31 cellular contexts compared by ENCODE assay signal in genomic region chr11:83510530-83511449, GRCh38.
DNase-seq lines count a peak whose midpoint lies in the region; ATAC-seq, FAIRE-seq and TF ChIP-seq lines count a peak whose summit lies in the region.
"Had no signal": no experiment of that assay in that cellular context is flagged by ENCODE, and none has a peak within 500 bp of the region (broad histone marks: within the 10 kb centered on the region; RNA-seq: fewer than 3 reads in every experiment).

No MANE protein-coding gene starts in this region.

- H3K27me3 ChIP-seq in bronchial epithelial cell (ENCODE audit: control insufficient read depth, insufficient read depth, low read length) (no peaks in the 10 kb centered on the region), mesenchymal stem cell (ENCODE audit: control insufficient read depth in 1 of 2, insufficient read depth in 1 of 2, low read length in 2 of 2) (no peaks in the 10 kb centered on the region), gastrocnemius medialis (no peaks in the 10 kb centered on the region), Peyer's patch (no peaks in the 10 kb centered on the region)
- H3K27me3 ChIP-seq: cardiac muscle cell, colonic mucosa, transverse colon had no signal

- WGBS in mesenchymal stem cell: 74% methylated on average over 10 of the region's 11 CpGs

- H4K8ac ChIP-seq in mesenchymal stem cell (ENCODE audit: low read length): no peak overlapping the region

- H3K79me1 ChIP-seq in mesenchymal stem cell (replicated peaks; ENCODE audit: low read length, poor library complexity, severe bottlenecking): no peaks in the 10 kb centered on the region

- no peak overlapping the region for H2BK5ac ChIP-seq in mesenchymal stem cell (ENCODE audit: low read depth, low read length, poor library complexity, severe bottlenecking)

- intact Hi-C loops in gastrocnemius medialis (cut with DNase I; ENCODE audit: low total_unique reads): no loop called here

- DNase-seq in NCI-H1417 (lab: John Stamatoyannopoulos, UW) (peak in 2 of 3 experiments; percentile 47 to 67), NCI-H1417 treated with DMSO at 0.1 percent for 48 hours (lab: John Stamatoyannopoulos, UW) (no peak), bronchial epithelial cell (ENCODE audit: low read depth) (peak; percentile 2), mesenchymal stem cell (peak; percentile 60), gastrocnemius medialis (no peak), globus pallidus (ENCODE audit: low spot score) (no peak), Peyer's patch (no peak), HT-29 (ENCODE audit: low spot score) (no peak)
- DNase-seq: activated CD4-positive, alpha-beta T cell treated with anti-CD3 and anti-CD28 coated beads for 4 hours; activated CD8-positive, alpha-beta T cell treated with anti-CD3 and anti-CD28 coated beads, Interleukin-2, amount 10 ng/mL, durations not matched to agents 7 days and 5 days; amygdala; colonic mucosa; DND-41; effector CD4-positive, alpha-beta T cell; naive thymus-derived CD4-positive, alpha-beta T cell; NCI-H1092 treated with DMSO at 0.1 percent for 48 hours; NCI-H2029 treated with DMSO at 0.1 percent for 48 hours; NCI-H446; NCI-H82; occipital lobe; SW 1271; transverse colon had no signal

- H3K9me3 ChIP-seq in mesenchymal stem cell (ENCODE audit: control insufficient read depth, low read length) (no peaks in the 10 kb centered on the region), gastrocnemius medialis (no peaks in the 10 kb centered on the region), Peyer's patch (no peaks in the 10 kb centered on the region)
- H3K9me3 ChIP-seq: colonic mucosa, transverse colon had no signal

- ATAC-seq in gastrocnemius medialis: no peak
- ATAC-seq: activated CD8-positive, alpha-beta T cell treated with anti-CD3 and anti-CD28 coated beads, Interleukin-2, amount 10 ng/mL, durations not matched to agents 7 days and 5 days; activated naive CD4-positive, alpha-beta T cell treated with anti-CD3 and anti-CD28 coated beads, Interleukin-2, amount 50 U/mL, for 72 hours; K562; naive thymus-derived CD4-positive, alpha-beta T cell; stimulated activated effector memory CD8-positive, alpha-beta T cell treated with anti-CD3 and anti-CD28 coated beads, Interleukin-12 subunit alpha, Interleukin-12 subunit beta, amount 100 ng/mL, for 72 hours had no signal

- H3K4ac ChIP-seq in mesenchymal stem cell (ENCODE audit: low read depth in 1 of 2, low read length in 2 of 2): no peak overlapping the region

- H3K4me1 ChIP-seq in mesenchymal stem cell (ENCODE audit: control insufficient read depth, insufficient read depth, low read depth, low read length) (no peaks in the 10 kb centered on the region), gastrocnemius medialis (no peaks in the 10 kb centered on the region), Peyer's patch (no peaks in the 10 kb centered on the region)
- H3K4me1 ChIP-seq: colonic mucosa, transverse colon had no signal

- H2AFZ ChIP-seq in mesenchymal stem cell (ENCODE audit: low read depth, low read length): no peak overlapping the region

- TF ChIP-seq POLR2A in gastrocnemius medialis (IDR thresholded peaks at IDR 0.05) (no peak), Peyer's patch (IDR thresholded peaks at IDR 0.05) (no peak)

- H2AK5ac ChIP-seq in mesenchymal stem cell (ENCODE audit: low read length, severe bottlenecking): no peak overlapping the region

- in situ Hi-C loops in gastrocnemius medialis (cut with MboI; ENCODE audit: low sequenced_read_pairs in 4 of 4): no loop called here

- H3K27ac ChIP-seq in mesenchymal stem cell (ENCODE audit: low read length, poor library complexity, severe bottlenecking) (no peak overlapping the region), gastrocnemius medialis (no peak overlapping the region), Peyer's patch (no peak overlapping the region)
- H3K27ac ChIP-seq: 22Rv1, cardiac muscle cell, colonic mucosa, transverse colon had no signal

- TF ChIP-seq CTCF in bronchial epithelial cell (IDR thresholded peaks at IDR 0.05; ENCODE audit: insufficient read depth, low read length, severe bottlenecking) (no peak), gastrocnemius medialis (IDR thresholded peaks at IDR 0.05 in 4 of 5, conservative IDR thresholded peaks at IDR 0.05 in 1 of 5) (no peak), Peyer's patch (IDR thresholded peaks at IDR 0.05) (no peak)

- H4K91ac ChIP-seq in mesenchymal stem cell (ENCODE audit: low read length): no peak overlapping the region

- H3K4me2 ChIP-seq in mesenchymal stem cell (ENCODE audit: low read length, poor library complexity, severe bottlenecking): no peak overlapping the region

- no peak for FAIRE-seq in bronchial epithelial cell (lab: Jason Lieb, UNC)
- FAIRE-seq: H54, HTR-8/SVneo, K562, keratinocyte, RCC 7860 had no signal

- no peak overlapping the region for H3K23ac ChIP-seq in mesenchymal stem cell (ENCODE audit: low read length in 2 of 2)

- no peak overlapping the region for H3K4me3 ChIP-seq in bronchial epithelial cell (ENCODE audit: low read depth, low read length)
- H3K4me3 ChIP-seq in mesenchymal stem cell (ENCODE audit: insufficient read depth in 1 of 2, low read depth in 1 of 2, low read length in 2 of 2): no peak overlapping the region
- H3K4me3 ChIP-seq in gastrocnemius medialis: no peak overlapping the region
- no peak overlapping the region for H3K4me3 ChIP-seq in Peyer's patch
- H3K4me3 ChIP-seq: cardiac muscle cell, colonic mucosa, K562, transverse colon had no signal

- H3K14ac ChIP-seq in mesenchymal stem cell (ENCODE audit: low read length in 2 of 2): no peak overlapping the region

- no peak overlapping the region for H2BK15ac ChIP-seq in mesenchymal stem cell (ENCODE audit: low read depth, poor library complexity, severe bottlenecking)

- H3K36me3 ChIP-seq in bronchial epithelial cell (ENCODE audit: control insufficient read depth, insufficient read depth, low read length) (no peaks in the 10 kb centered on the region), mesenchymal stem cell (ENCODE audit: control insufficient read depth in 1 of 2, insufficient read depth in 2 of 2, low read depth in 1 of 2, low read length in 2 of 2) (no peaks in the 10 kb centered on the region), gastrocnemius medialis (no peaks in the 10 kb centered on the region), Peyer's patch (no peaks in the 10 kb centered on the region)
- H3K36me3 ChIP-seq: cardiac muscle cell, colonic mucosa, transverse colon had no signal

- H2BK120ac ChIP-seq in mesenchymal stem cell (ENCODE audit: low read depth, low read length): no peak overlapping the region

- H3K9ac ChIP-seq in mesenchymal stem cell (ENCODE audit: low read length): no peak overlapping the region

- no peak overlapping the region for H2BK12ac ChIP-seq in mesenchymal stem cell (ENCODE audit: low read length in 2 of 2)

- no peak overlapping the region for H3K18ac ChIP-seq in mesenchymal stem cell (ENCODE audit: low read depth in 1 of 2, low read length in 2 of 2)

Comparison
In these comparisons a context has a peak if more than half of its experiments do, and no peak if none do; other contexts are left out.
1. DNase-seq: peak in NCI-H1417 (2 of 3), bronchial epithelial cell (single experiment) and mesenchymal stem cell (single experiment); none in NCI-H1417 treated with DMSO at 0.1 percent for 48 hours (single experiment), gastrocnemius medialis (0 of 2), globus pallidus (single experiment), Peyer's patch (0 of 3) and HT-29 (single experiment).